1 cellular context compared by ENCODE assay signal in the genomic region with DNA sequence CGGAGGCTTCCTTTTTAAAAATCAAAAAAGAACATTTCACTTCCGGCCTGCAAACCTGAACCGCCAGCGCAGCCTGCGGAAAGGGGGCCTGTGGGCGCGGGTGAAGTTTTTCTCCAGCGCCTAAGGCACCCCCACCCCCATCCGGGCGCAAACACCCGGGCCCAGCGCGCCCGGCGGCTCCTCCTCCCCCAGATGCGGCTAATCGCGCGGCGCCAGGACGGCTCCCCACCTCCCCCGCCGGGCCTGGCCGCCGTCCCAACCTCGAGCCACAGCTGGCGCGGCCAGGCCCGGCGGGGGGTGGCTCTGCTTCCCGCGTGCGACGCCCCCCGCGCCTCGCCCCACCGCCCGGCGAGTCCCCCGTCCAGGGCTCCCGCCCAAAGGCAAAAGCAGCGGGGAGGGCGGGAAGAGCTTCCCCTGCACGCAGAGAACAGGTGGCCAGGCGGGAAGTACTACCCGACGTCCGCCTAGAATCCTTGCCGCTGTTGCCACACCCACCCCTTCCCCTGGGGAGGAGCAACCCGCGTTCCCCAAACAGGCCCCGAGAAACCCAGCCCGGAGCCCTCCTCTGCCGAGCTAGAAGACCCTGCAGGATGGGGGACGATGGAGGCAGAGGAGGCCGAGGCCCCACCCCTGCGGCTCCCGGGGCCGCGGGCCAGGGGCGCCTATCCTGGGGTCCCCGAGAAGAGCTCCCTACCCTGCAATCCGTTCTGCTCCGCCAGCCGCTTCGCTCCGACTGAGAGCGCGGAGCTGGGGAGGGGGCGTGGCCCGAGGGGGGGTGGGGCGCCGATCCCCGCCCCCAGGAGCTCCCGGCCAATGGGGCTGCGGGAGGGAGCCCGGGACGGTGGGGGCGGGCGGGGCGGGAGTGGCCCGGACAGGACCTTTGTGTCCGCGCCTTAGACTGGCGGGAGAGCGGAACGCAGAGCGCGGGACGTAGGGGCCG.
A peak's percentile ranks its signal among the peaks of the same experiment; 100 is the strongest.
TF ChIP-seq lines count a peak whose summit lies in the region.

TSS of gene CARHSP1 (minus strand) at position 735 of the 940 bp plus-strand sequence. CDS start 9,678 bp downstream, outside the sequence.

TF ChIP-seq in HEK293, 187 proteins besides CTCF, POLR2A, EP300 and RAD21 (continued from another document and continues in another):
- TF ChIP-seq PRDM6 (tag by site-specific recombination; IDR thresholded peaks at IDR 0.05) (peak; percentile 64), GLI2 (tag by site-specific recombination; IDR thresholded peaks at IDR 0.05; ENCODE audit: borderline replicate concordance, low read depth) (no peak), KLF16 (tag by site-specific recombination; IDR thresholded peaks at IDR 0.05) (peak; percentile 91), ZNF792 (tag by site-specific recombination; IDR thresholded peaks at IDR 0.05) (no peak), ZEB2 (tag by site-specific recombination; IDR thresholded peaks at IDR 0.05) (peak; percentile 78), ZNF239 (tag by site-specific recombination; IDR thresholded peaks at IDR 0.05) (no peak), PATZ1 (tag by site-specific recombination; IDR thresholded peaks at IDR 0.05) (peak; percentile 63), ZNF311 (tag by site-specific recombination; IDR thresholded peaks at IDR 0.05; ENCODE audit: borderline replicate concordance) (no peak), ZNF121 (tag by site-specific recombination; IDR thresholded peaks at IDR 0.05) (no peak), ZNF391 (tag by site-specific recombination; IDR thresholded peaks at IDR 0.05; ENCODE audit: borderline replicate concordance, low read depth) (no peak), ZNF747 (tag by site-specific recombination; IDR thresholded peaks at IDR 0.05) (no peak), ZFP37 (tag by site-specific recombination; IDR thresholded peaks at IDR 0.05) (no peak), ZFP41 (tag by site-specific recombination; IDR thresholded peaks at IDR 0.05; ENCODE audit: borderline replicate concordance) (no peak), ZNF843 (tag by site-specific recombination; IDR thresholded peaks at IDR 0.05) (no peak), ZNF2 (tag by site-specific recombination; IDR thresholded peaks at IDR 0.05) (no peak; the same call in 1 of the 2 replicates), ZNF830 (tag by site-specific recombination; IDR thresholded peaks at IDR 0.05; ENCODE audit: low read depth) (no peak), ZNF19 (tag by site-specific recombination; IDR thresholded peaks at IDR 0.05; ENCODE audit: low read depth) (no peak), ZNF221 (tag by site-specific recombination; IDR thresholded peaks at IDR 0.05; ENCODE audit: borderline replicate concordance) (no peak), ZNF202 (tag by site-specific recombination; IDR thresholded peaks at IDR 0.05; ENCODE audit: borderline replicate concordance) (no peak), ZNF248 (tag by site-specific recombination; IDR thresholded peaks at IDR 0.05) (no peak), ZBTB21 (tag by site-specific recombination; IDR thresholded peaks at IDR 0.05) (no peak), ZNF266 (tag by site-specific recombination; IDR thresholded peaks at IDR 0.05; ENCODE audit: low read depth) (no peak)
- TF ChIP-seq, protein P1, sequence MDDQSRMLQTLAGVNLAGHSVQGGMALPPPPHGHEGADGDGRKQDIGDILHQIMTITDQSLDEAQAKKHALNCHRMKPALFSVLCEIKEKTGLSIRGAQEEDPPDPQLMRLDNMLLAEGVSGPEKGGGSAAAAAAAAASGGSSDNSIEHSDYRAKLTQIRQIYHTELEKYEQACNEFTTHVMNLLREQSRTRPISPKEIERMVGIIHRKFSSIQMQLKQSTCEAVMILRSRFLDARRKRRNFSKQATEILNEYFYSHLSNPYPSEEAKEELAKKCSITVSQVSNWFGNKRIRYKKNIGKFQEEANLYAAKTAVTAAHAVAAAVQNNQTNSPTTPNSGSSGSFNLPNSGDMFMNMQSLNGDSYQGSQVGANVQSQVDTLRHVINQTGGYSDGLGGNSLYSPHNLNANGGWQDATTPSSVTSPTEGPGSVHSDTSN (CRISPR knock-in tag; IDR thresholded peaks at IDR 0.05) = peak; percentile 91
- TF ChIP-seq, protein P2, sequence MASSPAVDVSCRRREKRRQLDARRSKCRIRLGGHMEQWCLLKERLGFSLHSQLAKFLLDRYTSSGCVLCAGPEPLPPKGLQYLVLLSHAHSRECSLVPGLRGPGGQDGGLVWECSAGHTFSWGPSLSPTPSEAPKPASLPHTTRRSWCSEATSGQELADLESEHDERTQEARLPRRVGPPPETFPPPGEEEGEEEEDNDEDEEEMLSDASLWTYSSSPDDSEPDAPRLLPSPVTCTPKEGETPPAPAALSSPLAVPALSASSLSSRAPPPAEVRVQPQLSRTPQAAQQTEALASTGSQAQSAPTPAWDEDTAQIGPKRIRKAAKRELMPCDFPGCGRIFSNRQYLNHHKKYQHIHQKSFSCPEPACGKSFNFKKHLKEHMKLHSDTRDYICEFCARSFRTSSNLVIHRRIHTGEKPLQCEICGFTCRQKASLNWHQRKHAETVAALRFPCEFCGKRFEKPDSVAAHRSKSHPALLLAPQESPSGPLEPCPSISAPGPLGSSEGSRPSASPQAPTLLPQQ (tag by site-specific recombination; IDR thresholded peaks at IDR 0.05) = peak; percentile 58; the same call in 1 of the 2 replicates
- TF ChIP-seq, protein P3, sequence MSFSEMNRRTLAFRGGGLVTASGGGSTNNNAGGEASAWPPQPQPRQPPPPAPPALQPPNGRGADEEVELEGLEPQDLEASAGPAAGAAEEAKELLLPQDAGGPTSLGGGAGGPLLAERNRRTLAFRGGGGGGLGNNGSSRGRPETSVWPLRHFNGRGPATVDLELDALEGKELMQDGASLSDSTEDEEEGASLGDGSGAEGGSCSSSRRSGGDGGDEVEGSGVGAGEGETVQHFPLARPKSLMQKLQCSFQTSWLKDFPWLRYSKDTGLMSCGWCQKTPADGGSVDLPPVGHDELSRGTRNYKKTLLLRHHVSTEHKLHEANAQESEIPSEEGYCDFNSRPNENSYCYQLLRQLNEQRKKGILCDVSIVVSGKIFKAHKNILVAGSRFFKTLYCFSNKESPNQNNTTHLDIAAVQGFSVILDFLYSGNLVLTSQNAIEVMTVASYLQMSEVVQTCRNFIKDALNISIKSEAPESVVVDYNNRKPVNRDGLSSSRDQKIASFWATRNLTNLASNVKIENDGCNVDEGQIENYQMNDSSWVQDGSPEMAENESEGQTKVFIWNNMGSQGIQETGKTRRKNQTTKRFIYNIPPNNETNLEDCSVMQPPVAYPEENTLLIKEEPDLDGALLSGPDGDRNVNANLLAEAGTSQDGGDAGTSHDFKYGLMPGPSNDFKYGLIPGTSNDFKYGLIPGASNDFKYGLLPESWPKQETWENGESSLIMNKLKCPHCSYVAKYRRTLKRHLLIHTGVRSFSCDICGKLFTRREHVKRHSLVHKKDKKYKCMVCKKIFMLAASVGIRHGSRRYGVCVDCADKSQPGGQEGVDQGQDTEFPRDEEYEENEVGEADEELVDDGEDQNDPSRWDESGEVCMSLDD (tag by site-specific recombination; IDR thresholded peaks at IDR 0.05) = peak; percentile 76; the same call in 1 of the 2 replicates
- TF ChIP-seq, protein P4, sequence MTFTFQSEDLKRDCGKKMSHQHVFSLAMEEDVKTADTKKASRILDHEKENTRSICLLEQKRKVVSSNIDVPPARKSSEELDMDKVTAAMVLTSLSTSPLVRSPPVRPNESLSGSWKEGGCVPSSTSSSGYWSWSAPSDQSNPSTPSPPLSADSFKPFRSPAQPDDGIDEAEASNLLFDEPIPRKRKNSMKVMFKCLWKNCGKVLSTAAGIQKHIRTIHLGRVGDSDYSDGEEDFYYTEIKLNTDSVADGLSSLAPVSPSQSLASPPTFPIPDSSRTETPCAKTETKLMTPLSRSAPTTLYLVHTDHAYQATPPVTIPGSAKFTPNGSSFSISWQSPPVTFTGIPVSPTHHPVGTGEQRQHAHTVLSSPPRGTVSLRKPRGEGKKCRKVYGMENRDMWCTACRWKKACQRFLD (tag by site-specific recombination; IDR thresholded peaks at IDR 0.05) = no peak
- TF ChIP-seq, protein P5, sequence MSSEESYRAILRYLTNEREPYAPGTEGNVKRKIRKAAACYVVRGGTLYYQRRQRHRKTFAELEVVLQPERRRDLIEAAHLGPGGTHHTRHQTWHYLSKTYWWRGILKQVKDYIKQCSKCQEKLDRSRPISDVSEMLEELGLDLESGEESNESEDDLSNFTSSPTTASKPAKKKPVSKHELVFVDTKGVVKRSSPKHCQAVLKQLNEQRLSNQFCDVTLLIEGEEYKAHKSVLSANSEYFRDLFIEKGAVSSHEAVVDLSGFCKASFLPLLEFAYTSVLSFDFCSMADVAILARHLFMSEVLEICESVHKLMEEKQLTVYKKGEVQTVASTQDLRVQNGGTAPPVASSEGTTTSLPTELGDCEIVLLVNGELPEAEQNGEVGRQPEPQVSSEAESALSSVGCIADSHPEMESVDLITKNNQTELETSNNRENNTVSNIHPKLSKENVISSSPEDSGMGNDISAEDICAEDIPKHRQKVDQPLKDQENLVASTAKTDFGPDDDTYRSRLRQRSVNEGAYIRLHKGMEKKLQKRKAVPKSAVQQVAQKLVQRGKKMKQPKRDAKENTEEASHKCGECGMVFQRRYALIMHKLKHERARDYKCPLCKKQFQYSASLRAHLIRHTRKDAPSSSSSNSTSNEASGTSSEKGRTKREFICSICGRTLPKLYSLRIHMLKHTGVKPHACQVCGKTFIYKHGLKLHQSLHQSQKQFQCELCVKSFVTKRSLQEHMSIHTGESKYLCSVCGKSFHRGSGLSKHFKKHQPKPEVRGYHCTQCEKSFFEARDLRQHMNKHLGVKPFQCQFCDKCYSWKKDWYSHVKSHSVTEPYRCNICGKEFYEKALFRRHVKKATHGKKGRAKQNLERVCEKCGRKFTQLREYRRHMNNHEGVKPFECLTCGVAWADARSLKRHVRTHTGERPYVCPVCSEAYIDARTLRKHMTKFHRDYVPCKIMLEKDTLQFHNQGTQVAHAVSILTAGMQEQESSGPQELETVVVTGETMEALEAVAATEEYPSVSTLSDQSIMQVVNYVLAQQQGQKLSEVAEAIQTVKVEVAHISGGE (tag by site-specific recombination; conservative IDR thresholded peaks at IDR 0.05; ENCODE audit: low read depth) = peak; percentile 88
- TF ChIP-seq, protein P6, sequence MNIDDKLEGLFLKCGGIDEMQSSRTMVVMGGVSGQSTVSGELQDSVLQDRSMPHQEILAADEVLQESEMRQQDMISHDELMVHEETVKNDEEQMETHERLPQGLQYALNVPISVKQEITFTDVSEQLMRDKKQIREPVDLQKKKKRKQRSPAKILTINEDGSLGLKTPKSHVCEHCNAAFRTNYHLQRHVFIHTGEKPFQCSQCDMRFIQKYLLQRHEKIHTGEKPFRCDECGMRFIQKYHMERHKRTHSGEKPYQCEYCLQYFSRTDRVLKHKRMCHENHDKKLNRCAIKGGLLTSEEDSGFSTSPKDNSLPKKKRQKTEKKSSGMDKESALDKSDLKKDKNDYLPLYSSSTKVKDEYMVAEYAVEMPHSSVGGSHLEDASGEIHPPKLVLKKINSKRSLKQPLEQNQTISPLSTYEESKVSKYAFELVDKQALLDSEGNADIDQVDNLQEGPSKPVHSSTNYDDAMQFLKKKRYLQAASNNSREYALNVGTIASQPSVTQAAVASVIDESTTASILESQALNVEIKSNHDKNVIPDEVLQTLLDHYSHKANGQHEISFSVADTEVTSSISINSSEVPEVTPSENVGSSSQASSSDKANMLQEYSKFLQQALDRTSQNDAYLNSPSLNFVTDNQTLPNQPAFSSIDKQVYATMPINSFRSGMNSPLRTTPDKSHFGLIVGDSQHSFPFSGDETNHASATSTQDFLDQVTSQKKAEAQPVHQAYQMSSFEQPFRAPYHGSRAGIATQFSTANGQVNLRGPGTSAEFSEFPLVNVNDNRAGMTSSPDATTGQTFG (tag by site-specific recombination; IDR thresholded peaks at IDR 0.05; ENCODE audit: borderline replicate concordance) = no peak
- TF ChIP-seq, protein P7, sequence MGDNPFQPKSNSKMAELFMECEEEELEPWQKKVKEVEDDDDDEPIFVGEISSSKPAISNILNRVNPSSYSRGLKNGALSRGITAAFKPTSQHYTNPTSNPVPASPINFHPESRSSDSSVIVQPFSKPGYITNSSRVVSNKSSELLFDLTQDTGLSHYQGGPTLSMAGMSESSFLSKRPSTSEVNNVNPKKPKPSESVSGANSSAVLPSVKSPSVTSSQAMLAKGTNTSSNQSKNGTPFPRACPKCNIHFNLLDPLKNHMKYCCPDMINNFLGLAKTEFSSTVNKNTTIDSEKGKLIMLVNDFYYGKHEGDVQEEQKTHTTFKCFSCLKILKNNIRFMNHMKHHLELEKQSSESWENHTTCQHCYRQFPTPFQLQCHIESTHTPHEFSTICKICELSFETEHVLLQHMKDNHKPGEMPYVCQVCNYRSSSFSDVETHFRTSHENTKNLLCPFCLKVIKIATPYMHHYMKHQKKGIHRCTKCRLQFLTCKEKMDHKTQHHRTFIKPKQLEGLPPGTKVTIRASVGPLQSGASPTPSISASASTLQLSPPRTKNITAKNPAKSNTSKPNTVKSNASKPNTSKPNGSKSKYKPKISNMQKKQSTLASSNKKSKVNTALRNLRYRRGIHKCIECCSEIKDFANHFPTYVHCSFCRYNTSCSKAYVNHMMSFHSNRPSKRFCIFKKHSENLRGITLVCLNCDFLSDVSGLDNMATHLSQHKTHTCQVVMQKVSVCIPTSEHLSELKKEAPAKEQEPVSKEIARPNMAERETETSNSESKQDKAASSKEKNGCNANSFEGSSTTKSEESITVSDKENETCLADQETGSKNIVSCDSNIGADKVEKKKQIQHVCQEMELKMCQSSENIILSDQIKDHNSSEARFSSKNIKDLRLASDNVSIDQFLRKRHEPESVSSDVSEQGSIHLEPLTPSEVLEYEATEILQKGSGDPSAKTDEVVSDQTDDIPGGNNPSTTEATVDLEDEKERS (tag by site-specific recombination; IDR thresholded peaks at IDR 0.05) = no peak
